ENCODE assay signal across 1 cellular context in genomic region chr12:6667559-6668210, GRCh38.
TF ChIP-seq lines count a peak whose summit lies in the region.

No MANE protein-coding gene starts in this region.

TF ChIP-seq in GM23338, 12 proteins besides CTCF, POLR2A, EP300 and RAD21 (continued from another document):
- TF ChIP-seq ZNF462 (CRISPR knock-in tag; IDR thresholded peaks at IDR 0.05): no peak
- no peak for TF ChIP-seq NANOG (IDR thresholded peaks at IDR 0.05; ENCODE audit: borderline replicate concordance)
- TF ChIP-seq STAT1 (IDR thresholded peaks at IDR 0.05; ENCODE audit: unreplicated experiment): no peak
- no peak for TF ChIP-seq EZH2phosphoT487 (IDR thresholded peaks at IDR 0.05; ENCODE audit: unreplicated experiment)
